ENCODE assay signal across 1 cellular context in the genomic region with DNA sequence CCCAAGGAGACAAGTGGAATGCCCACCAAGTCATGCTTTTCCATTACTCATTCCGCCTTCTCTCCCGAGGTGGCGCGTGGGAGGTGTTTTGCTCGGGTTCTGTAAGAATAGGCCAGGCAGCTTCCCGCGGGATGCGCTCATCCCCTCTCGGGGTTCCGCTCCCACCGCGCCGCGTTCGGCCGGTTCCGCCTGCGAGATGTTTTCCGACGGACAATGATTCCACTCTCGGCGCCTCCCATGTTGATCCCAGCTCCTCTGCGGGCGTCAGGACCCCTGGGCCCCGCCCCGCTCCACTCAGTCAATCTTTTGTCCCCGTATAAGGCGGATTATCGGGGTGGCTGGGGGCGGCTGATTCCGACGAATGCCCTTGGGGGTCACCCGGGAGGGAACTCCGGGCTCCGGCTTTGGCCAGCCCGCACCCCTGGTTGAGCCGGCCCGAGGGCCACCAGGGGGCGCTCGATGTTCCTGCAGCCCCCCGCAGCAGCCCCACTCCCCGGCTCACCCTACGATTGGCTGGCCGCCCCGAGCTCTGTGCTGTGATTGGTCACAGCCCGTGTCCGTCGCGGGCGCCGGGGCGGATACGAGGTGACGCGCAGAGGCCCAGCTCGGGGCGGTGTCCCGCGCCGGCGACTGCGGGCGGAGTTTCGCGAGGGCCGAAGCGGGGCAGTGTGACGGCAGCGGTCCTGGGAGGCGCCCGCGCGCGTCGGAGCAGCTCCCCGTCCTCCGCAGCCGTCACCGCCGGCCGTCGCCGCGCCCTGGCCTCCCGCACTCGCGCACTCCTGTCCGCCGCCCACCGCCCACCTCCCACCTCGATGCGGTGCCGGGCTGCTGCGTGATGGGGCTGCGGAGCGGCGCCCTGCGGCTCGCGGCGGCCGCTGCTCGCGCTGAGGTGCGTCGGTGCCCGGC.
TF ChIP-seq lines count a peak whose summit lies in the region.

A gene with protein sequence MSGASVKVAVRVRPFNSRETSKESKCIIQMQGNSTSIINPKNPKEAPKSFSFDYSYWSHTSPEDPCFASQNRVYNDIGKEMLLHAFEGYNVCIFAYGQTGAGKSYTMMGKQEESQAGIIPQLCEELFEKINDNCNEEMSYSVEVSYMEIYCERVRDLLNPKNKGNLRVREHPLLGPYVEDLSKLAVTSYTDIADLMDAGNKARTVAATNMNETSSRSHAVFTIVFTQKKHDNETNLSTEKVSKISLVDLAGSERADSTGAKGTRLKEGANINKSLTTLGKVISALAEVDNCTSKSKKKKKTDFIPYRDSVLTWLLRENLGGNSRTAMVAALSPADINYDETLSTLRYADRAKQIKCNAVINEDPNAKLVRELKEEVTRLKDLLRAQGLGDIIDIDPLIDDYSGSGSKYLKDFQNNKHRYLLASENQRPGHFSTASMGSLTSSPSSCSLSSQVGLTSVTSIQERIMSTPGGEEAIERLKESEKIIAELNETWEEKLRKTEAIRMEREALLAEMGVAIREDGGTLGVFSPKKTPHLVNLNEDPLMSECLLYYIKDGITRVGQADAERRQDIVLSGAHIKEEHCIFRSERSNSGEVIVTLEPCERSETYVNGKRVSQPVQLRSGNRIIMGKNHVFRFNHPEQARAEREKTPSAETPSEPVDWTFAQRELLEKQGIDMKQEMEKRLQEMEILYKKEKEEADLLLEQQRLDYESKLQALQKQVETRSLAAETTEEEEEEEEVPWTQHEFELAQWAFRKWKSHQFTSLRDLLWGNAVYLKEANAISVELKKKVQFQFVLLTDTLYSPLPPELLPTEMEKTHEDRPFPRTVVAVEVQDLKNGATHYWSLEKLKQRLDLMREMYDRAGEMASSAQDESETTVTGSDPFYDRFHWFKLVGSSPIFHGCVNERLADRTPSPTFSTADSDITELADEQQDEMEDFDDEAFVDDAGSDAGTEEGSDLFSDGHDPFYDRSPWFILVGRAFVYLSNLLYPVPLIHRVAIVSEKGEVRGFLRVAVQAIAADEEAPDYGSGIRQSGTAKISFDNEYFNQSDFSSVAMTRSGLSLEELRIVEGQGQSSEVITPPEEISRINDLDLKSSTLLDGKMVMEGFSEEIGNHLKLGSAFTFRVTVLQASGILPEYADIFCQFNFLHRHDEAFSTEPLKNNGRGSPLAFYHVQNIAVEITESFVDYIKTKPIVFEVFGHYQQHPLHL (N-terminal part only) (plus strand): TSS at position 666 of the 906 bp plus-strand sequence. CDS start 21,759 bp downstream, outside the sequence.

TF ChIP-seq in K562, 482 proteins besides CTCF, POLR2A, EP300 and RAD21 (continued from another document and continues in another):
- TF ChIP-seq, protein P1, sequence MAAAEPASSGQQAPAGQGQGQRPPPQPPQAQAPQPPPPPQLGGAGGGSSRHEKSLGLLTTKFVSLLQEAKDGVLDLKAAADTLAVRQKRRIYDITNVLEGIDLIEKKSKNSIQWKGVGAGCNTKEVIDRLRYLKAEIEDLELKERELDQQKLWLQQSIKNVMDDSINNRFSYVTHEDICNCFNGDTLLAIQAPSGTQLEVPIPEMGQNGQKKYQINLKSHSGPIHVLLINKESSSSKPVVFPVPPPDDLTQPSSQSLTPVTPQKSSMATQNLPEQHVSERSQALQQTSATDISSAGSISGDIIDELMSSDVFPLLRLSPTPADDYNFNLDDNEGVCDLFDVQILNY (CRISPR knock-in tag; IDR thresholded peaks at IDR 0.05): 0 out of 2 replicates have a peak, but pooled peaks have one; percentile 35
- TF ChIP-seq TFAM (CRISPR knock-in tag; conservative IDR thresholded peaks at IDR 0.05): no peak
- TF ChIP-seq GATA2 (CRISPR knock-in tag; IDR thresholded peaks at IDR 0.05): no peak
- TF ChIP-seq, protein P2, sequence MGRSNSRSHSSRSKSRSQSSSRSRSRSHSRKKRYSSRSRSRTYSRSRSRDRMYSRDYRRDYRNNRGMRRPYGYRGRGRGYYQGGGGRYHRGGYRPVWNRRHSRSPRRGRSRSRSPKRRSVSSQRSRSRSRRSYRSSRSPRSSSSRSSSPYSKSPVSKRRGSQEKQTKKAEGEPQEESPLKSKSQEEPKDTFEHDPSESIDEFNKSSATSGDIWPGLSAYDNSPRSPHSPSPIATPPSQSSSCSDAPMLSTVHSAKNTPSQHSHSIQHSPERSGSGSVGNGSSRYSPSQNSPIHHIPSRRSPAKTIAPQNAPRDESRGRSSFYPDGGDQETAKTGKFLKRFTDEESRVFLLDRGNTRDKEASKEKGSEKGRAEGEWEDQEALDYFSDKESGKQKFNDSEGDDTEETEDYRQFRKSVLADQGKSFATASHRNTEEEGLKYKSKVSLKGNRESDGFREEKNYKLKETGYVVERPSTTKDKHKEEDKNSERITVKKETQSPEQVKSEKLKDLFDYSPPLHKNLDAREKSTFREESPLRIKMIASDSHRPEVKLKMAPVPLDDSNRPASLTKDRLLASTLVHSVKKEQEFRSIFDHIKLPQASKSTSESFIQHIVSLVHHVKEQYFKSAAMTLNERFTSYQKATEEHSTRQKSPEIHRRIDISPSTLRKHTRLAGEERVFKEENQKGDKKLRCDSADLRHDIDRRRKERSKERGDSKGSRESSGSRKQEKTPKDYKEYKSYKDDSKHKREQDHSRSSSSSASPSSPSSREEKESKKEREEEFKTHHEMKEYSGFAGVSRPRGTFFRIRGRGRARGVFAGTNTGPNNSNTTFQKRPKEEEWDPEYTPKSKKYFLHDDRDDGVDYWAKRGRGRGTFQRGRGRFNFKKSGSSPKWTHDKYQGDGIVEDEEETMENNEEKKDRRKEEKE (IDR thresholded peaks at IDR 0.05; ENCODE audit: borderline replicate concordance in 1 of 2, control insufficient read depth in 1 of 2, low read depth in 2 of 2, low read length in 1 of 2): no peak
- no peak for TF ChIP-seq ZNF146 (CRISPR knock-in tag; IDR thresholded peaks at IDR 0.05; ENCODE audit: unreplicated experiment)
- peak; percentile 54 for TF ChIP-seq HMGN3 (IDR thresholded peaks at IDR 0.05; ENCODE audit: borderline replicate concordance, extremely low read depth, insufficient read length, low read depth, low read length)
- no peak for TF ChIP-seq RREB1 (CRISPR knock-in tag; IDR thresholded peaks at IDR 0.05)
- TF ChIP-seq RFX5 (IDR thresholded peaks at IDR 0.05; ENCODE audit: low read depth, low read length): no peak
- no peak for TF ChIP-seq ZNF507 (tag; conservative IDR thresholded peaks at IDR 0.05)
- no peak for TF ChIP-seq ZFP91 (CRISPR knock-in tag; IDR thresholded peaks at IDR 0.05)
- no peak for TF ChIP-seq ZEB2 (IDR thresholded peaks at IDR 0.05)
- no peak for TF ChIP-seq ZNF316 (IDR thresholded peaks at IDR 0.05)
- TF ChIP-seq PBX2 (CRISPR knock-in tag; IDR thresholded peaks at IDR 0.05; ENCODE audit: low read depth): peak; percentile 99
- peak; percentile 98 for TF ChIP-seq PBX2 (tag; conservative IDR thresholded peaks at IDR 0.05; ENCODE audit: low read depth)
- peak; percentile 78 for TF ChIP-seq NCOA6 (IDR thresholded peaks at IDR 0.05)
- TF ChIP-seq, protein P3, sequence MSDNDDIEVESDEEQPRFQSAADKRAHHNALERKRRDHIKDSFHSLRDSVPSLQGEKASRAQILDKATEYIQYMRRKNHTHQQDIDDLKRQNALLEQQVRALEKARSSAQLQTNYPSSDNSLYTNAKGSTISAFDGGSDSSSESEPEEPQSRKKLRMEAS (CRISPR knock-in tag; IDR thresholded peaks at IDR 0.05): no peak
- TF ChIP-seq E2F3 (CRISPR knock-in tag; IDR thresholded peaks at IDR 0.05): peak; percentile 40; the same call in 1 of the 2 replicates
- TF ChIP-seq GABPB1 (CRISPR knock-in tag; IDR thresholded peaks at IDR 0.05): peak; percentile 85
- peak; percentile 93 for TF ChIP-seq CREM (IDR thresholded peaks at IDR 0.05; ENCODE audit: low read depth)
- TF ChIP-seq HCFC1 (IDR thresholded peaks at IDR 0.05; ENCODE audit: low read depth, low read length): 0 out of 2 replicates have a peak, but pooled peaks have one; percentile 0
- no peak for TF ChIP-seq TEAD1 (CRISPR knock-in tag; IDR thresholded peaks at IDR 0.05)
- no peak for TF ChIP-seq ZC3H11A (IDR thresholded peaks at IDR 0.05; ENCODE audit: low read depth, low read length)
- TF ChIP-seq, protein P4, sequence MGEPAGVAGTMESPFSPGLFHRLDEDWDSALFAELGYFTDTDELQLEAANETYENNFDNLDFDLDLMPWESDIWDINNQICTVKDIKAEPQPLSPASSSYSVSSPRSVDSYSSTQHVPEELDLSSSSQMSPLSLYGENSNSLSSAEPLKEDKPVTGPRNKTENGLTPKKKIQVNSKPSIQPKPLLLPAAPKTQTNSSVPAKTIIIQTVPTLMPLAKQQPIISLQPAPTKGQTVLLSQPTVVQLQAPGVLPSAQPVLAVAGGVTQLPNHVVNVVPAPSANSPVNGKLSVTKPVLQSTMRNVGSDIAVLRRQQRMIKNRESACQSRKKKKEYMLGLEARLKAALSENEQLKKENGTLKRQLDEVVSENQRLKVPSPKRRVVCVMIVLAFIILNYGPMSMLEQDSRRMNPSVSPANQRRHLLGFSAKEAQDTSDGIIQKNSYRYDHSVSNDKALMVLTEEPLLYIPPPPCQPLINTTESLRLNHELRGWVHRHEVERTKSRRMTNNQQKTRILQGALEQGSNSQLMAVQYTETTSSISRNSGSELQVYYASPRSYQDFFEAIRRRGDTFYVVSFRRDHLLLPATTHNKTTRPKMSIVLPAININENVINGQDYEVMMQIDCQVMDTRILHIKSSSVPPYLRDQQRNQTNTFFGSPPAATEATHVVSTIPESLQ (CRISPR knock-in tag; IDR thresholded peaks at IDR 0.05): no peak
- no peak for TF ChIP-seq ATF4 (CRISPR knock-in tag; IDR thresholded peaks at IDR 0.05)
- TF ChIP-seq HDAC2 (IDR thresholded peaks at IDR 0.05): peak; percentile 90
